ENCODE assay signal across 8 cellular contexts in genomic region chr11:102452461-102453285, GRCh38. TPM values are rescaled to one million over a fixed set of nuclear protein-coding genes. Genes with fewer than 3 reads are reported as not detected.
A peak's percentile ranks its signal among the peaks of the same experiment; 100 is the strongest.
DNase-seq lines count a peak whose midpoint lies in the region; ATAC-seq and TF ChIP-seq lines count a peak whose summit lies in the region.

TSS of gene TMEM123 (minus strand) at chr11:102452765. CDS start at chr11:102452623, 142 bp downstream.

- H3K27me3 ChIP-seq in HUES48 (ENCODE audit: control insufficient read depth, insufficient read depth, low read length) (peaks cover 42% of the 10 kb centered on the region), esophagus squamous epithelium (no peaks in the 10 kb centered on the region)

- H3K4me3 ChIP-seq in HUES48 (ENCODE audit: low read depth, low read length) (peak within 1 kb of the TSS; percentile 85), esophagus squamous epithelium (peak within 1 kb of the TSS; percentile 90 to 96 (median 94))

- H3K9me3 Mint-ChIP-seq in activated T-cell treated with anti-CD3 and anti-CD28 coated beads, Interleukin-2, amount 50 U/mL, for 72 hours: no peaks in the 10 kb centered on the region
- no peaks in the 10 kb centered on the region for H3K9me3 Mint-ChIP-seq in naive B cell
- H3K9me3 Mint-ChIP-seq in stimulated activated memory B cell treated with anti-CD40 and anti-IgM and Interleukin-4, amounts not matched to agents 10 μg/mL and 1 μg/mL and 100 μg/mL, for 72 hours: no peaks in the 10 kb centered on the region

- H3K9me3 ChIP-seq in HUES48 (ENCODE audit: control insufficient read depth, insufficient read depth, low read length): no peaks in the 10 kb centered on the region
- no peaks in the 10 kb centered on the region for H3K9me3 ChIP-seq in esophagus squamous epithelium

- H3K27ac ChIP-seq in HUES48 (ENCODE audit: low read depth, low read length) (peak within 1 kb of the TSS; percentile 91), esophagus squamous epithelium (peak within 1 kb of the TSS; percentile 94 to 95 (median 94))

- H3K4me1 ChIP-seq in HUES48 (ENCODE audit: control insufficient read depth, insufficient read depth, low read length) (peaks cover 42% of the 10 kb centered on the region), esophagus squamous epithelium (peaks cover 40 to 84% (median 43%) of the 10 kb centered on the region in 3 donors)

- H3K36me3 ChIP-seq in HUES48 (ENCODE audit: control insufficient read depth, insufficient read depth, low read length) (peaks cover 9% of the 10 kb centered on the region; the same call in 1 of the 2 replicates), esophagus squamous epithelium (peaks cover 0 to 6% (median 0%) of the 10 kb centered on the region in 3 donors)

- no peaks in the 10 kb centered on the region for H3K27me3 Mint-ChIP-seq in activated T-cell treated with anti-CD3 and anti-CD28 coated beads, Interleukin-2, amount 50 U/mL, for 72 hours (ENCODE audit: low read depth)
- H3K27me3 Mint-ChIP-seq in naive B cell: no peaks in the 10 kb centered on the region
- no peaks in the 10 kb centered on the region for H3K27me3 Mint-ChIP-seq in stimulated activated memory B cell treated with anti-CD40 and anti-IgM and Interleukin-4, amounts not matched to agents 10 μg/mL and 1 μg/mL and 100 μg/mL, for 72 hours

- peak in 2 of 4 donors; percentile 80 to 86 for TF ChIP-seq POLR2A in esophagus squamous epithelium (IDR thresholded peaks at IDR 0.05)

- H3K4me1 Mint-ChIP-seq in activated T-cell treated with anti-CD3 and anti-CD28 coated beads, Interleukin-2, amount 50 U/mL, for 72 hours (ENCODE audit: low read depth): peaks cover 75% of the 10 kb centered on the region
- H3K4me1 Mint-ChIP-seq in naive B cell: peaks cover 48 to 71% (median 69%) of the 10 kb centered on the region in 3 donors
- peaks cover 59% of the 10 kb centered on the region for H3K4me1 Mint-ChIP-seq in stimulated activated memory B cell treated with anti-CD40 and anti-IgM and Interleukin-4, amounts not matched to agents 10 μg/mL and 1 μg/mL and 100 μg/mL, for 72 hours

- ATAC-seq in GM21367 (IDR thresholded peaks at IDR 0.05; ENCODE audit: unreplicated experiment) (peak; percentile 50), naive B cell (ENCODE audit: low read depth in 2 of 2) (peak; percentile 71 to 73)
- peak; percentile 69 to 70 for ATAC-seq in activated T-cell treated with anti-CD3 and anti-CD28 coated beads, Interleukin-2, amount 50 U/mL, for 72 hours (replicated peaks in 1 of 2)
- ATAC-seq in stimulated activated memory B cell treated with anti-CD40 and anti-IgM and Interleukin-4, amounts not matched to agents 10 μg/mL and 1 μg/mL and 100 μg/mL, for 72 hours: peak; percentile 90

- peak within 1 kb of the TSS; percentile 89 for H3K9ac ChIP-seq in HUES48 (ENCODE audit: low read depth, low read length)

- peak in 1 of 6 experiments; percentile 4 for TF ChIP-seq CTCF in esophagus squamous epithelium (IDR thresholded peaks at IDR 0.05)

- intact Hi-C loops in esophagus squamous epithelium (cut with DNase I): loop anchor here (5.0 kb wide), 1 partner anchor 40 kb away; no protein-coding TSS in a partner anchor

- H3K27ac Mint-ChIP-seq in activated T-cell treated with anti-CD3 and anti-CD28 coated beads, Interleukin-2, amount 50 U/mL, for 72 hours: peak within 1 kb of the TSS; percentile 92
- H3K27ac Mint-ChIP-seq in naive B cell: peak within 1 kb of the TSS; percentile 98 to 100 (median 99)
- peak within 1 kb of the TSS; percentile 93 for H3K27ac Mint-ChIP-seq in stimulated activated memory B cell treated with anti-CD40 and anti-IgM and Interleukin-4, amounts not matched to agents 10 μg/mL and 1 μg/mL and 100 μg/mL, for 72 hours

- peaks cover 10 to 18% of the 10 kb centered on the region in 2 donors for H3K36me3 Mint-ChIP-seq in activated T-cell treated with anti-CD3 and anti-CD28 coated beads, Interleukin-2, amount 50 U/mL, for 72 hours (ENCODE audit: insufficient read depth in 2 of 2)
- H3K36me3 Mint-ChIP-seq in naive B cell: peaks cover 0 to 2% of the 10 kb centered on the region in 2 donors
- peaks cover 19% of the 10 kb centered on the region for H3K36me3 Mint-ChIP-seq in stimulated activated memory B cell treated with anti-CD40 and anti-IgM and Interleukin-4, amounts not matched to agents 10 μg/mL and 1 μg/mL and 100 μg/mL, for 72 hours

- WGBS in esophagus squamous epithelium, 2 donors: 0% methylated on average over 9 to 22 of the region's 82 CpGs

- H3K4me3 Mint-ChIP-seq in activated T-cell treated with anti-CD3 and anti-CD28 coated beads, Interleukin-2, amount 50 U/mL, for 72 hours: peak within 1 kb of the TSS; percentile 95 to 97
- peak within 1 kb of the TSS; percentile 93 to 100 (median 99) for H3K4me3 Mint-ChIP-seq in naive B cell
- H3K4me3 Mint-ChIP-seq in stimulated activated memory B cell treated with anti-CD40 and anti-IgM and Interleukin-4, amounts not matched to agents 10 μg/mL and 1 μg/mL and 100 μg/mL, for 72 hours: peak within 1 kb of the TSS; percentile 90

- DNase-seq in D341Med (ENCODE audit: low spot score) (peak; percentile 90), esophagus squamous epithelium (lab: John Stamatoyannopoulos, UW) (peak; percentile 16), naive B cell (peak; percentile 92)
- DNase-seq in activated T-cell treated with anti-CD3 and anti-CD28 coated beads, Interleukin-2, amount 50 U/mL, for 72 hours: peak; percentile 90 to 93

TF ChIP-seq in PFSK-1, 5 proteins besides CTCF, POLR2A, EP300 and RAD21:
- peak; percentile 39; the same call in 1 of the 2 replicates for TF ChIP-seq POLR2AphosphoS5 (IDR thresholded peaks at IDR 0.05; ENCODE audit: low read depth, low read length)
- peak; percentile 78; the same call in 1 of the 2 replicates for TF ChIP-seq TAF1 (IDR thresholded peaks at IDR 0.05; ENCODE audit: borderline replicate concordance, insufficient read depth, low read length)
- TF ChIP-seq FOXP2 (optimal IDR thresholded peaks at IDR 0.05; ENCODE audit: borderline replicate concordance, extremely low read depth, extremely low read length, insufficient read depth): peak; percentile 6
- no peak for TF ChIP-seq REST (IDR thresholded peaks at IDR 0.05; ENCODE audit: insufficient read depth in 1 of 2, low read depth in 2 of 2, low read length in 2 of 2)
- peak; percentile 42; the same call in 1 of the 2 replicates for TF ChIP-seq SIN3A (IDR thresholded peaks at IDR 0.05; ENCODE audit: borderline replicate concordance, insufficient read depth, low read length)

RNA-seq across cellular contexts. Expression of gene TMEM123, which starts in this region (rescaled TPM):
- 43.6 TPM for polyA plus RNA-seq in PFSK-1 (2012; ENCODE audit: insufficient read length, low read depth)
- total RNA-seq in activated T-cell treated with anti-CD3 and anti-CD28 coated beads, Interleukin-2, amount 50 U/mL, for 72 hours: 100 to 1,000 TPM; 279 to 347 TPM
- 100 to 1,000 TPM in 3 of 4 donors, 10 to 100 TPM in 1; 53.2 to 152 (median 128) TPM for total RNA-seq in esophagus squamous epithelium
- polyA plus RNA-seq in naive B cell (ENCODE audit: low read depth in 6 of 6): 100 to 1,000 TPM; 429 to 518 (median 477) TPM

Comparison
In these comparisons a context has a peak if more than half of its experiments do, and no peak if none do; other contexts are left out.
1. Peak in every context shown above with its lines: DNase-seq, ATAC-seq, H3K4me3 ChIP-seq and H3K27ac ChIP-seq.
2. DNase-seq: peak in every context shown above with its lines; median percentile 92 in naive B cell; 92 in activated T-cell treated with anti-CD3 and anti-CD28 coated beads, Interleukin-2, amount 50 U/mL, for 72 hours; 90 in D341Med; 16 in esophagus squamous epithelium.